Comparison of ENCODE assay signal across 16 cellular contexts in the genomic region with DNA sequence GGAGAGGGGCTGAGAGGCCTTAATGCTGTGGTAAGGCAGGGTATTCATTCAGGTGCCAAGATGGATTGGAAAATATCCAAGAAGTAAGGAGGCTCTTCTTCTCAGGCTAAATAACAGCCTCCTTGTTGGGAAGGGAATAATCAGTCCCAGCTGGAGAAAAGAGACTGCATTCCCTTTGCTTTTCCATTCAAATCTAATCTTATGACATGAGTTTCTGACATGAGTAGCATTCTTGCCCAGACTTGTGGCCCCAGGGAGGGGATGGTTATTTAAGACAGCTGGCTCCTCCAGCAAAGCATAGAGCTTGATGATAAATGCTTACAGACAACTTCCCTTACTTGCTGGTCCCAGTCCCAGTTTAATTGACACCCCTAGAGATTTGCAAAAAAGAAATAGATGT.
DNase-seq lines count a peak whose midpoint lies in the region; ATAC-seq, FAIRE-seq and TF ChIP-seq lines count a peak whose summit lies in the region.
"Had no signal": no experiment of that assay in that cellular context is flagged by ENCODE, and none has a peak within 500 bp of the region (broad histone marks: within the 10 kb centered on the region; RNA-seq: fewer than 3 reads in every experiment).

No MANE protein-coding gene starts in this region.

- no peaks in the 10 kb centered on the region for H3K27me3 Mint-ChIP-seq in chondrocyte (ENCODE audit: low read depth)
- H3K27me3 Mint-ChIP-seq: IgD-negative memory B cell had no signal

- dilution Hi-C loops in keratinocyte (cut with MboI; ENCODE audit: extremely low pct_ligation_motif_present, low sequenced_read_pairs): no loop called here

- H3K79me2 ChIP-seq in keratinocyte (ENCODE audit: control insufficient read depth, insufficient read depth, low read length): no peaks in the 10 kb centered on the region

- H3K4me3 ChIP-seq in keratinocyte (ENCODE audit: control insufficient read depth in 2 of 3, extremely low read depth in 1 of 3, insufficient read depth in 2 of 3, low read depth in 1 of 3, low read length in 3 of 3) (peak overlapping the region in 1 of 3 experiments; percentile 23), mucosa of descending colon (no peak overlapping the region)
- H3K4me3 ChIP-seq: prostate gland, thoracic aorta had no signal

- peak overlapping the region; percentile 57 for H3K4me2 ChIP-seq in keratinocyte (ENCODE audit: control insufficient read depth, extremely low read depth, insufficient read depth, low read depth, low read length)

- H3K9me3 Mint-ChIP-seq in chondrocyte (ENCODE audit: low read depth): no peaks in the 10 kb centered on the region
- H3K9me3 Mint-ChIP-seq: activated B cell treated with CpG ODN at 0.5 μM for 24 hours, H9, IgD-negative memory B cell had no signal

- intact Hi-C loops in mucosa of descending colon (cut with DNase I, micrococcal nuclease): no loop called here

- TF ChIP-seq CTCF in chondrocyte (IDR thresholded peaks at IDR 0.05) (no peak), keratinocyte (optimal IDR thresholded peaks at IDR 0.05 in 1 of 3, IDR thresholded peaks at IDR 0.05 in 1 of 3, conservative IDR thresholded peaks at IDR 0.05 in 1 of 3; ENCODE audit: extremely low read depth in 1 of 3, insufficient read depth in 2 of 3, low read length in 3 of 3) (no peak), mucosa of descending colon (IDR thresholded peaks at IDR 0.05) (no peak), GM10248 (IDR thresholded peaks at IDR 0.05; ENCODE audit: control extremely low read depth, extremely low read depth, low read depth, missing control alignments) (no peak)

- CTCF ChIA-PET in GM10248 (lab: Yijun Ruan, JAX): interaction anchor here (1.0 to 1.4 kb wide), 2 partner anchors 22 to 32 kb away, joined by 3 read pairs; no protein-coding TSS in a partner anchor

- H3K9me3 ChIP-seq in keratinocyte (ENCODE audit: control insufficient read depth, low read depth, low read length) (no peaks in the 10 kb centered on the region), mucosa of descending colon (no peaks in the 10 kb centered on the region)
- H3K9me3 ChIP-seq: prostate gland, thoracic aorta had no signal

- H3K36me3 Mint-ChIP-seq in chondrocyte (ENCODE audit: low read depth): no peaks in the 10 kb centered on the region
- H3K36me3 Mint-ChIP-seq: CD14-positive monocyte, IgD-negative memory B cell had no signal

- peaks cover 11% of the 10 kb centered on the region for H3K4me1 ChIP-seq in keratinocyte (ENCODE audit: control insufficient read depth, extremely low read depth, insufficient read depth, low read length)
- no peaks in the 10 kb centered on the region for H3K4me1 ChIP-seq in mucosa of descending colon (ENCODE audit: low read depth)
- H3K4me1 ChIP-seq: prostate gland had no signal

- H3K27ac ChIP-seq in keratinocyte (ENCODE audit: control insufficient read depth, insufficient read depth, low read length): no peak overlapping the region
- H3K27ac ChIP-seq: prostate gland, thoracic aorta had no signal

- POLR2A ChIA-PET in GM10248 (lab: Yijun Ruan, JAX): no interaction called here

- peak overlapping the region; percentile 68 for H3K27ac Mint-ChIP-seq in chondrocyte (ENCODE audit: unreplicated experiment)
- H3K27ac Mint-ChIP-seq: activated B cell treated with CpG ODN at 0.5 μM for 24 hours, H9 had no signal

- H3K4me3 Mint-ChIP-seq in chondrocyte (ENCODE audit: unreplicated experiment): no peak overlapping the region
- H3K4me3 Mint-ChIP-seq: activated B cell treated with CpG ODN at 0.5 μM for 24 hours, CD14-positive monocyte, H9, IgD-negative memory B cell had no signal

- H3K4me1 Mint-ChIP-seq in chondrocyte (ENCODE audit: low read depth): peaks cover 78% of the 10 kb centered on the region
- H3K4me1 Mint-ChIP-seq: activated B cell treated with CpG ODN at 0.5 μM for 24 hours, H9 had no signal

- FAIRE-seq in keratinocyte (lab: Jason Lieb, UNC): peak; percentile 79

- no peak overlapping the region for H3K9ac ChIP-seq in keratinocyte (ENCODE audit: control insufficient read depth, extremely low read depth, insufficient read depth, low read length)

- peak overlapping the region; percentile 22 for H2AFZ ChIP-seq in keratinocyte (ENCODE audit: control insufficient read depth, low read length)

- peaks cover 3% of the 10 kb centered on the region for H3K9me1 ChIP-seq in keratinocyte (ENCODE audit: control insufficient read depth, extremely low read depth, insufficient read depth, low read length)

- DNase-seq in AG08396 (ENCODE audit: low spot score) (peak; percentile 21), M059J (ENCODE audit: low read depth) (peak; percentile 42), chondrocyte (ENCODE audit: low spot score) (no peak), keratinocyte (ENCODE audit: low read depth, low spot score) (peak; percentile 17), mucosa of descending colon (no peak), GM10248 (ENCODE audit: extremely low spot score) (no peak)
- DNase-seq in effector CD8-positive, alpha-beta T cell (lab: John Stamatoyannopoulos, UW): no peak
- DNase-seq: activated B cell treated with CpG ODN at 0.5 μM for 24 hours; activated T-cell treated with anti-CD3 and anti-CD28 coated beads, Interleukin-2, amount 50 U/mL, for 48 hours; H9; NCI-H2081 treated with DMSO at 0.1 percent for 48 hours had no signal

- H3K27me3 ChIP-seq in keratinocyte (ENCODE audit: control insufficient read depth, extremely low read depth, insufficient read depth, low read length): no peaks in the 10 kb centered on the region

- ATAC-seq in mucosa of descending colon: no peak
- no peak for ATAC-seq in GM18909 (IDR thresholded peaks at IDR 0.05; ENCODE audit: poor library complexity, unreplicated experiment)

- H3K36me3 ChIP-seq in keratinocyte (ENCODE audit: control insufficient read depth in 2 of 2, extremely low read depth in 1 of 2, insufficient read depth in 2 of 2, low read length in 2 of 2) (no peaks in the 10 kb centered on the region), mucosa of descending colon (ENCODE audit: low read depth) (no peaks in the 10 kb centered on the region)
- H3K36me3 ChIP-seq: prostate gland, thoracic aorta had no signal

- H4K20me1 ChIP-seq in keratinocyte (ENCODE audit: control insufficient read depth, extremely low read depth, insufficient read depth, low read length): no peaks in the 10 kb centered on the region

Comparison
In these comparisons a context has a peak if more than half of its experiments do, and no peak if none do; other contexts are left out.
1. DNase-seq: peak in AG08396 (single experiment), M059J (single experiment) and keratinocyte (single experiment); none in chondrocyte (single experiment), mucosa of descending colon (0 of 3), effector CD8-positive, alpha-beta T cell (single experiment) and GM10248 (single experiment).